9 cellular contexts compared by ENCODE assay signal in the genomic region with DNA sequence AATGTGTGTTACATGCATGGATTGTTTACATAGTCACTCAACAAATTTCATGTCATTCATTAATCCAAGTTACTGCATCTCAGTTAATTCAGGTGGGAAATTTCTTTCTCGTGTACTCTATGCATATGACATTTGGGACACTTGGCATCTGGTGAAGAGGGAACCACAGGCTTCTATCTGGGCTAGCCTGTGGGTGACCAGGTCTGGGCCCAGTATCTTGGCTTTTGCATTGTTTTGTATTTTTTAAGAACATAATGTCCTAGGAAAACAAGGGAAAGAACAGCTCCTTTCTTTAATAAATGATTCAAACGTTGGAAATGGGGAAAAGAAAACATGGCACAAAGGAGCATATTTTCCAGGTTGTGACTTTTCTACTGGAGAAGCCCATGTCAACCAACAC.
"Had no signal": no experiment of that assay in that cellular context is flagged by ENCODE, and none has a peak within 500 bp of the region (broad histone marks: within the 10 kb centered on the region; RNA-seq: fewer than 3 reads in every experiment).

No MANE protein-coding gene starts in this region.

- H3K4me3 ChIP-seq: GM23248, GM23338, HAP-1 had no signal

- H3K4me1 Mint-ChIP-seq: GM23338, H9 had no signal

- H3K36me3 ChIP-seq: HAP-1 had no signal

- H3K27ac Mint-ChIP-seq: GM23338, H9, HFFc6 had no signal

- H3K4me1 ChIP-seq: HAP-1 had no signal

- ATAC-seq: GM23338, HCT116 had no signal

- DNase-seq: GM23248, GOT3, H7, H9, HCEC 1CT, HFFc6 had no signal

- H3K4me3 Mint-ChIP-seq: GM23338, H9, HFFc6 had no signal

- H3K9me3 ChIP-seq: HAP-1 had no signal

- H3K9me3 Mint-ChIP-seq: GM23338, H9 had no signal

- H3K27ac ChIP-seq: GM23248 had no signal
